ENCODE assay signal across 9 cellular contexts in the genomic region with DNA sequence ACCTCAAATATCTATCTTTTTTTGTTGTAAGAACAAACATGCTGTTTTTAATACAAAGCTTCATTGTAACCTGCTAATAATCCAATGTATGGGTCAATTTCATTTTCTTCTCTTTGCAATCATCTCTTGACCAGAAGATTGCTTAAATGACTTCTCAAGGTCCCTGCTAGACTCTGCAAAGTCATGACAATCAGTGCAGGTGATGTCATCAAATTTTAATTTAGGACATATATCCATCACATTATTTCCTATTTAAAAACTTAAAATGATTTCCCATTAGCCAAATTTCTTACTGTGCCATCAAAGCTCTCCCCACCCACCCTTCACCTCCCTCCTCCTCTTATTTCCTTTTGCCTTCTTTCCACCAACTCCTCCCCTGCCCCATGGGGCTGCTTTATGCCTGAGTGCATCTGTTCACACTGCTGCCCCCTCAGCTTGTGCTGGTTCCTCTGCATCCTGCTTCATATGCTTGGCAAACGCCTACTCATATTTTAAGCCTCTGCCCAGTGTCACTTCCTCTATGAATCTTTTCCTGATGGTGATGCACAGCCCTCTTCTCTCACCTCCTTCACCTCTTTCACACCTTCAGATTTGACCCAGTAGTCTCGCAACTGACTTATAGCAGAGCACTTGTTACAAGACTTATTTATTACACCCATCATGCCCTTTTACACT. TPM values are rescaled to one million over a fixed set of nuclear protein-coding genes. Genes with fewer than 3 reads are reported as not detected.
DNase-seq lines count a peak whose midpoint lies in the region; ATAC-seq, FAIRE-seq and TF ChIP-seq lines count a peak whose summit lies in the region.
"Had no signal": no experiment of that assay in that cellular context is flagged by ENCODE, and none has a peak within 500 bp of the region (broad histone marks: within the 10 kb centered on the region; RNA-seq: fewer than 3 reads in every experiment).

No MANE protein-coding gene starts in this region.

- FAIRE-seq in GM18507 (lab: Jason Lieb, UNC) (peak; percentile 99), HepG2 (lab: Jason Lieb, UNC) (no peak)
- FAIRE-seq: pancreas had no signal

- peaks cover 27% of the 10 kb centered on the region for H3F3A ChIP-seq in MM.1S (ENCODE audit: insufficient read depth, low read length)

- CTCF ChIA-PET in HepG2 (lab: Yijun Ruan, JAX; ENCODE audit: low intra/inter-chr PET ratio, low total read pairs): no interaction called here

- TF ChIP-seq RAD21 in HepG2 (CRISPR knock-in tag; IDR thresholded peaks at IDR 0.05): no peak

- peaks cover 19% of the 10 kb centered on the region for H3K79me2 ChIP-seq in MM.1S (ENCODE audit: low read length)
- H3K79me2 ChIP-seq in HepG2 (ENCODE audit: insufficient read depth, low read length): no peaks in the 10 kb centered on the region

- H3K27me3 ChIP-seq in MM.1S (replicated peaks; ENCODE audit: insufficient read depth, low read length) (no peaks in the 10 kb centered on the region), HepG2 (ENCODE audit: control insufficient read depth in 1 of 2, insufficient read depth in 2 of 2, low read length in 2 of 2) (peaks cover 0 to 9% of the 10 kb centered on the region in 2 experiments; a peak in 2 of 5 replicates), psoas muscle (ENCODE audit: insufficient read depth in 3 of 3, low read length in 2 of 3) (no peaks in the 10 kb centered on the region)
- H3K27me3 ChIP-seq: pancreas had no signal

- H3K4me3 ChIP-seq in MM.1S (ENCODE audit: low read length): no peak overlapping the region
- no peak overlapping the region for H3K4me3 ChIP-seq in HepG2 (replicated peaks in 1 of 3; ENCODE audit: insufficient read depth in 1 of 3, low read depth in 2 of 3, low read length in 3 of 3)
- no peak overlapping the region for H3K4me3 ChIP-seq in psoas muscle
- H3K4me3 ChIP-seq: pancreas had no signal

- POLR2A ChIA-PET in HepG2 (lab: Yijun Ruan, JAX): no interaction called here

- H3K27ac ChIP-seq in MM.1S (ENCODE audit: low read length): peak overlapping the region; percentile 5; the same call in 1 of the 2 replicates
- H3K27ac ChIP-seq in HepG2 (ENCODE audit: extremely low read length, insufficient read depth, low read length): no peak overlapping the region
- H3K27ac ChIP-seq in psoas muscle: no peak overlapping the region
- H3K27ac ChIP-seq: pancreas had no signal

- DNase-seq in GM18507 (ENCODE audit: extremely low spot score, insufficient read length, low read depth): no peak
- no peak for DNase-seq in MM.1S
- no peak for DNase-seq in HepG2 (ENCODE audit: low spot score)
- DNase-seq in psoas muscle: no peak
- DNase-seq in SHP77 treated with DMSO at 0.1 percent for 48 hours (lab: John Stamatoyannopoulos, UW): no peak
- DNase-seq in LoVo (ENCODE audit: low spot score): no peak
- DNase-seq in effector CD4-positive, alpha-beta T cell: no peak
- DNase-seq: pancreas had no signal

- TF ChIP-seq EP300 in HepG2 (IDR thresholded peaks at IDR 0.05; ENCODE audit: low read depth in 2 of 2, low read length in 2 of 2) (no peak), HepG2 (CRISPR knock-in tag; IDR thresholded peaks at IDR 0.05; ENCODE audit: borderline replicate concordance) (no peak)

- WGBS in HepG2 (ENCODE audit: low lambda C conversion rate): 25% methylated on average over 2 of the region's 2 CpGs
- WGBS in psoas muscle, 3 donors: 28 to 41% (median 31%) methylated on average over 2 of the region's 2 CpGs

- H3K4me1 ChIP-seq in MM.1S (ENCODE audit: low read length) (peaks cover 44% of the 10 kb centered on the region), HepG2 (ENCODE audit: insufficient read depth, low read length) (0 out of 2 replicates have a peak, but pooled peaks cover 5% of the 10 kb centered on the region), psoas muscle (no peaks in the 10 kb centered on the region)
- H3K4me1 ChIP-seq: pancreas had no signal

- no peaks in the 10 kb centered on the region for H3K9me3 ChIP-seq in MM.1S (replicated peaks; ENCODE audit: insufficient read depth, low read length)
- no peaks in the 10 kb centered on the region for H3K9me3 ChIP-seq in HepG2 (ENCODE audit: low read length)
- no peaks in the 10 kb centered on the region for H3K9me3 ChIP-seq in psoas muscle
- H3K9me3 ChIP-seq: pancreas had no signal

- no peaks in the 10 kb centered on the region for H3K36me3 ChIP-seq in MM.1S (replicated peaks; ENCODE audit: insufficient read depth, low read length)
- no peaks in the 10 kb centered on the region for H3K36me3 ChIP-seq in HepG2 (replicated peaks in 1 of 2; ENCODE audit: control insufficient read depth in 1 of 2, insufficient read depth in 2 of 2, low read length in 2 of 2)
- no peaks in the 10 kb centered on the region for H3K36me3 ChIP-seq in psoas muscle (ENCODE audit: insufficient read depth in 1 of 2, low read depth in 1 of 2)
- H3K36me3 ChIP-seq: pancreas had no signal

- no peak overlapping the region for H2AFZ ChIP-seq in MM.1S (ENCODE audit: low read length)
- no peak overlapping the region for H2AFZ ChIP-seq in HepG2 (ENCODE audit: low read length)

- ATAC-seq in GM21529 (IDR thresholded peaks at IDR 0.05; ENCODE audit: unreplicated experiment) (peak; percentile 55), HepG2 (no peak), psoas muscle (no peak)

- H3K4me2 ChIP-seq in MM.1S (ENCODE audit: low read depth, low read length): no peak overlapping the region
- H3K4me2 ChIP-seq in HepG2 (ENCODE audit: low read depth, low read length): no peak overlapping the region

- intact Hi-C loops in HepG2 (cut with micrococcal nuclease; ENCODE audit: unreplicated experiment): no loop called here
- intact Hi-C loops in psoas muscle (cut with DNase I): no loop called here

- H4K20me1 ChIP-seq in MM.1S (ENCODE audit: insufficient read depth, low read length) (no peaks in the 10 kb centered on the region), HepG2 (ENCODE audit: insufficient read depth, low read length) (no peaks in the 10 kb centered on the region)

- TF ChIP-seq CTCF in MM.1S (IDR thresholded peaks at IDR 0.05; ENCODE audit: low read length): no peak
- no peak for TF ChIP-seq CTCF in HepG2 (CRISPR knock-in tag; IDR thresholded peaks at IDR 0.05)
- no peak for TF ChIP-seq CTCF in psoas muscle (IDR thresholded peaks at IDR 0.05)

- H3K9me2 ChIP-seq in MM.1S (replicated peaks; ENCODE audit: insufficient read depth, low read length): no peaks in the 10 kb centered on the region

- in situ Hi-C loops in HepG2 (cut with HindIII; ENCODE audit: extremely low pct_ligation_motif_present, low pct_unique_long_range_greater_than_20kb): no loop called here

- TF ChIP-seq POLR2A in HepG2 (IDR thresholded peaks at IDR 0.05; ENCODE audit: insufficient read depth in 1 of 2, low read depth in 2 of 2, low read length in 2 of 2): no peak

- no TSS peak for BruUV-seq in HepG2 (replicated peaks; lab: Mats Ljungman, UMichigan)

- H3K9ac ChIP-seq in MM.1S (ENCODE audit: low read length) (no peak overlapping the region), HepG2 (ENCODE audit: insufficient read depth, low read depth, low read length) (no peak overlapping the region)

TF ChIP-seq in HepG2, 621 proteins besides CTCF, POLR2A, EP300 and RAD21:
- no peak for TF ChIP-seq MED1 (CRISPR knock-in tag; IDR thresholded peaks at IDR 0.05)
- TF ChIP-seq ATF7 (IDR thresholded peaks at IDR 0.05): peak; percentile 80
- no peak for TF ChIP-seq ATF7 (CRISPR knock-in tag; IDR thresholded peaks at IDR 0.05)

RNA-seq across cellular contexts. Expression of a gene that starts 20.3 kb away (rescaled TPM):
- total RNA-seq in HepG2 (2016; rRNA removed; fragmentation: Illumina TruSeq; extraction: Trizol): not detected in 2 replicates
- not detected in 2 replicates for total RNA-seq in HepG2 (2016; cell fraction: cytosol; rRNA removed; fragmentation: Illumina TruSeq; extraction: Trizol; ENCODE audit: low read depth)
- total RNA-seq in HepG2 (2016; cell fraction: insoluble cytoplasmic fraction; rRNA removed; fragmentation: Illumina TruSeq; extraction: Trizol): not detected in 2 replicates
- not detected in 2 replicates for total RNA-seq in HepG2 (2016; cell fraction: membrane; rRNA removed; fragmentation: Illumina TruSeq; extraction: Trizol)
- not detected in 2 replicates for total RNA-seq in HepG2 (2016; cell fraction: nucleus; rRNA removed; fragmentation: Illumina TruSeq; extraction: Trizol)
- polyA plus RNA-seq in HepG2 (2011; rRNA removed): 0.05 TPM in 1 of 2 replicates, not detected in the other
- 0.04 TPM in 2 replicates for polyA plus RNA-seq in HepG2 (2011; cell fraction: cytosol; rRNA removed)
- 0.12 TPM in 1 of 2 replicates, not detected in the other for polyA plus RNA-seq in HepG2 (2011; cell fraction: nucleus; rRNA removed)
- polyA plus RNA-seq in HepG2 (2012): not detected in 2 replicates
- not detected in 2 replicates for polyA plus RNA-seq in HepG2 (2016; cell fraction: cytosol; fragmentation: Illumina TruSeq; extraction: Trizol; ENCODE audit: low read depth)
- polyA plus RNA-seq in HepG2 (2016; cell fraction: insoluble cytoplasmic fraction; fragmentation: Illumina TruSeq; extraction: Trizol; ENCODE audit: low read depth): not detected in 2 replicates
- polyA plus RNA-seq in HepG2 (2016; cell fraction: membrane; fragmentation: Illumina TruSeq; extraction: Trizol; ENCODE audit: low read depth): not detected in 2 replicates
- polyA plus RNA-seq in HepG2 (2016; cell fraction: nucleus; fragmentation: Illumina TruSeq; extraction: Trizol; ENCODE audit: insufficient read depth, low read depth): not detected in 2 replicates
- polyA minus RNA-seq in HepG2 (2011; rRNA and poly(A)+ RNA removed; ENCODE audit: low replicate concordance): 0.21 TPM in 1 of 2 replicates, not detected in the other
- not detected in 2 replicates for polyA minus RNA-seq in HepG2 (2011; cell fraction: cytosol; rRNA and poly(A)+ RNA removed)
- not detected in 2 replicates for polyA minus RNA-seq in HepG2 (2011; cell fraction: nucleus; rRNA and poly(A)+ RNA removed)
- total RNA-seq in psoas muscle: 1 to 10 TPM; 2.3 to 3.9 (median 2.9) TPM
- 1 to 10 TPM in 1 of 3 donors, under 1 TPM in 2; 0.89 to 1.2 (median 0.99) TPM for polyA plus RNA-seq in psoas muscle
